8 cellular contexts compared by ENCODE assay signal in the genomic region with DNA sequence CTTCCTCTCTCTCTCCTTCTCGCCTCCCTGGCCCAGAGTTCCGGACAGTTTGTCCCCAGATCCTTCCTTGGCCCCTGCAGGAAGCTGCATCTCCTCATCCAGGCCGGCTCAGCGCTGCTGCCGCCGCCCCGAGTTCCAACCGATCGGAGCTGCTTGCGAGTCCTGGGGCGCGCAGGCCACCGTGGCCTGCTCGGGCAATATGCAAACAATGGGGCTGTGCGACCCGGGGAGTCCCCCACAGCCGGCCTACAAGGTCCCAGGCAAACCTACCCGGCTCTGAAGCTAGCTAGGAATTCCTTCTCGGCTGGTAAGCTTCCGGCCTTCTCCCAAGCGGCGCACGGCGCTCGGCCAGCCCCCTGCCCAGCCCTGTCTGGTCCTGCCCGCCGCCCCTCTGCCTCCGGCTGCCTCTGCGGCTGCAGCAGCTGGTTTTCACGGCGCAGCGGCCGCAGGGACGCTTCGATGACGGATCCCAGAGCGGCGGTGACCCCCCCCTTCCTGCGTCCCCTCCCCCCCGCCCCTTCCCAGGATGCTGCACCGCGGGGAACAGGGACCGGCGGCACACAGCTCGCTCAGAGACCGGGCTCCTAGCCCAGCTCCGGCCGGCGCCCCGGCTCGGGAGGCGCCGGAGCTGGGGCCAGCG. TPM values are rescaled to one million over a fixed set of nuclear protein-coding genes. Genes with fewer than 3 reads are reported as not detected.
DNase-seq lines count a peak whose midpoint lies in the region; ATAC-seq and TF ChIP-seq lines count a peak whose summit lies in the region.

No MANE protein-coding gene starts in this region.

- peak; percentile 1 to 10 for ATAC-seq in activated T-cell treated with anti-CD3 and anti-CD28 coated beads, Interleukin-2, amount 50 U/mL, for 72 hours (replicated peaks in 1 of 2)
- ATAC-seq in gastroesophageal sphincter, result no peak

- peak overlapping the region; percentile 88 for H3K27ac Mint-ChIP-seq in activated T-cell treated with anti-CD3 and anti-CD28 coated beads, Interleukin-2, amount 50 U/mL, for 72 hours

- no peak for TF ChIP-seq CTCF in gastroesophageal sphincter (IDR thresholded peaks at IDR 0.05)

- H3K36me3 ChIP-seq in gastroesophageal sphincter, result peaks cover 0 to 32% of the 10 kb centered on the region in 2 donors

- peaks cover 0 to 62% (median 3%) of the 10 kb centered on the region in 3 donors for H3K4me1 ChIP-seq in gastroesophageal sphincter

- DNase-seq in NK-92 treated with Interleukin-12 subunit alpha and Interleukin-12 subunit beta, amount 100 ng/mL, for 24 hours (lab: John Stamatoyannopoulos, UW), result peak; percentile 1
- no peak for DNase-seq in NK-92 (lab: John Stamatoyannopoulos, UW; ENCODE audit: unreplicated experiment)
- DNase-seq in HT1080 (ENCODE audit: low read depth), result peak; percentile 11
- DNase-seq in activated T-cell treated with anti-CD3 and anti-CD28 coated beads, Interleukin-2, amount 50 U/mL, for 72 hours, result peak; percentile 6 to 13
- peak in 47 of 56 donors; percentile 1 to 67 (median 41) for DNase-seq in nucleus accumbens (lab: John Stamatoyannopoulos, UW)
- no peak for DNase-seq in DMS114 treated with DMSO at 0.1 percent for 48 hours (lab: John Stamatoyannopoulos, UW; ENCODE audit: unreplicated experiment)
- DNase-seq in SIG-M5 (lab: John Stamatoyannopoulos, UW), result no peak

- peak; percentile 14 to 43 for TF ChIP-seq POLR2A in gastroesophageal sphincter (IDR thresholded peaks at IDR 0.05)

- WGBS in gastroesophageal sphincter (ENCODE audit: low coverage in 1 of 2), 2 donors, result no CpG with 5 or more reads among the region's 54 CpGs

- H3K27me3 Mint-ChIP-seq in activated T-cell treated with anti-CD3 and anti-CD28 coated beads, Interleukin-2, amount 50 U/mL, for 72 hours (ENCODE audit: low read depth), result peaks cover 6% of the 10 kb centered on the region

- no peaks in the 10 kb centered on the region for H3K27me3 ChIP-seq in gastroesophageal sphincter

- TF ChIP-seq EP300 in gastroesophageal sphincter (IDR thresholded peaks at IDR 0.05), result no peak

- H3K4me3 ChIP-seq in gastroesophageal sphincter, result peak overlapping the region; percentile 75 to 95

- H3K27ac ChIP-seq in gastroesophageal sphincter, result peak overlapping the region; percentile 89 to 100 (median 94)

- H3K4me1 Mint-ChIP-seq in activated T-cell treated with anti-CD3 and anti-CD28 coated beads, Interleukin-2, amount 50 U/mL, for 72 hours (ENCODE audit: low read depth), result peaks cover 64% of the 10 kb centered on the region

- no peaks in the 10 kb centered on the region for H3K9me3 Mint-ChIP-seq in activated T-cell treated with anti-CD3 and anti-CD28 coated beads, Interleukin-2, amount 50 U/mL, for 72 hours

- H3K9me3 ChIP-seq in gastroesophageal sphincter, result no peaks in the 10 kb centered on the region

- peaks cover 3 to 11% of the 10 kb centered on the region in 2 donors for H3K36me3 Mint-ChIP-seq in activated T-cell treated with anti-CD3 and anti-CD28 coated beads, Interleukin-2, amount 50 U/mL, for 72 hours (ENCODE audit: insufficient read depth in 2 of 2)

- H3K4me3 Mint-ChIP-seq in activated T-cell treated with anti-CD3 and anti-CD28 coated beads, Interleukin-2, amount 50 U/mL, for 72 hours, result peak overlapping the region; percentile 86 to 89

RNA-seq across cellular contexts. Expression of a gene that starts 59.4 kb away (rescaled TPM):
- 5.4 and 8.8 TPM in 2 replicates for total RNA-seq in HT1080 (2014; rRNA removed; shearing (Covaris generic))
- polyA plus RNA-seq in HT1080 (2015; cell fraction: cytosol; rRNA removed), result 12.3 and 12.4 TPM in 2 replicates
- 24.7 and 28.4 TPM in 2 replicates for polyA plus RNA-seq in HT1080 (2015; cell fraction: nucleus; rRNA removed)
- total RNA-seq in activated T-cell treated with anti-CD3 and anti-CD28 coated beads, Interleukin-2, amount 50 U/mL, for 72 hours, result 10 to 100 TPM; 79.1 to 88.1 TPM
- total RNA-seq in gastroesophageal sphincter, result 100 to 1,000 TPM; 561 to 849 (median 691) TPM

Comparison
In these comparisons a context has a peak if more than half of its experiments do, and no peak if none do; other contexts are left out.
1. DNase-seq: peak in NK-92 treated with Interleukin-12 subunit alpha and Interleukin-12 subunit beta, amount 100 ng/mL, for 24 hours (single experiment), HT1080 (single experiment), activated T-cell treated with anti-CD3 and anti-CD28 coated beads, Interleukin-2, amount 50 U/mL, for 72 hours (2 of 2) and nucleus accumbens (47 of 56); none in NK-92 (single experiment), DMS114 treated with DMSO at 0.1 percent for 48 hours (single experiment) and SIG-M5 (single experiment).